10 cellular contexts compared by ENCODE assay signal in genomic region chr3:107810195-107811071, GRCh38.
DNase-seq lines count a peak whose midpoint lies in the region; ATAC-seq lines count a peak whose summit lies in the region.
"Had no signal": no experiment of that assay in that cellular context is flagged by ENCODE, and none has a peak within 500 bp of the region (broad histone marks: within the 10 kb centered on the region; RNA-seq: fewer than 3 reads in every experiment).

No MANE protein-coding gene starts in this region.

- no peak overlapping the region for H3K9ac ChIP-seq in endocrine pancreas (ENCODE audit: control insufficient read depth, insufficient read depth, low read length)

- peaks cover 4% of the 10 kb centered on the region for H3K4me1 ChIP-seq in endocrine pancreas (ENCODE audit: control insufficient read depth, insufficient read depth, low read length)

- no peak overlapping the region for H3K27ac Mint-ChIP-seq in activated T-helper 2 cell treated with anti-CD3 and anti-CD28 coated beads, Interferon-gamma antibody, Interleukin-2, Interleukin-4, amounts not matched to agents 10 μg/mL and 5 μg/mL and 100 μg/mL, durations not matched to agents 14 hours and 24 hours and 36 hours

- H3K4me3 ChIP-seq in endocrine pancreas (ENCODE audit: control insufficient read depth, insufficient read depth, low read length) = peak overlapping the region; percentile 2

- H3K9me3 ChIP-seq in endocrine pancreas (ENCODE audit: control insufficient read depth, low read length) = no peaks in the 10 kb centered on the region

- in situ Hi-C loops in ACHN (cut with HindIII; ENCODE audit: low pct_ligation_motif_present, low pct_unique_long_range_greater_than_20kb, low sequenced_read_pairs) = no loop called here
- in situ Hi-C loops in KBM-7 (cut with MboI; ENCODE audit: low pct_unique_long_range_greater_than_20kb, low sequenced_read_pairs) = no loop called here

- H3K36me3 ChIP-seq in endocrine pancreas (ENCODE audit: control insufficient read depth, insufficient read depth, low read length) = no peaks in the 10 kb centered on the region

- H3K27me3 ChIP-seq in endocrine pancreas (ENCODE audit: control insufficient read depth, insufficient read depth, low read length) = no peaks in the 10 kb centered on the region

- DNase-seq in ACHN (peak; percentile 45), KBM-7 (peak; percentile 70), cerebellar cortex (ENCODE audit: low spot score) (no peak), NCI-H510A treated with DMSO at 0.1 percent for 48 hours (lab: John Stamatoyannopoulos, UW) (no peak)
- DNase-seq in activated T-helper 2 cell treated with anti-CD3 and anti-CD28 coated beads, Interferon-gamma antibody, Interleukin-2, Interleukin-4, amounts not matched to agents 10 μg/mL and 5 μg/mL and 100 μg/mL, durations not matched to agents 14 hours and 24 hours and 36 hours (ENCODE audit: low spot score) = no peak
- DNase-seq: mesendoderm, NCI-H1436 had no signal

- H3K27me3 Mint-ChIP-seq in activated T-helper 2 cell treated with anti-CD3 and anti-CD28 coated beads, Interferon-gamma antibody, Interleukin-2, Interleukin-4, amounts not matched to agents 10 μg/mL and 5 μg/mL and 100 μg/mL, durations not matched to agents 14 hours and 24 hours and 36 hours (ENCODE audit: low read depth) = no peaks in the 10 kb centered on the region

- peak; percentile 64 for ATAC-seq in GM21423 (IDR thresholded peaks at IDR 0.05; ENCODE audit: unreplicated experiment)
- ATAC-seq in GM21390 (IDR thresholded peaks at IDR 0.05; ENCODE audit: unreplicated experiment) = no peak

- peaks cover 9% of the 10 kb centered on the region for H3K4me1 Mint-ChIP-seq in activated T-helper 2 cell treated with anti-CD3 and anti-CD28 coated beads, Interferon-gamma antibody, Interleukin-2, Interleukin-4, amounts not matched to agents 10 μg/mL and 5 μg/mL and 100 μg/mL, durations not matched to agents 14 hours and 24 hours and 36 hours (ENCODE audit: low read depth)

- H3K9me3 Mint-ChIP-seq in activated T-helper 2 cell treated with anti-CD3 and anti-CD28 coated beads, Interferon-gamma antibody, Interleukin-2, Interleukin-4, amounts not matched to agents 10 μg/mL and 5 μg/mL and 100 μg/mL, durations not matched to agents 14 hours and 24 hours and 36 hours = no peaks in the 10 kb centered on the region

- no peak overlapping the region for H3K4me3 Mint-ChIP-seq in activated T-helper 2 cell treated with anti-CD3 and anti-CD28 coated beads, Interferon-gamma antibody, Interleukin-2, Interleukin-4, amounts not matched to agents 10 μg/mL and 5 μg/mL and 100 μg/mL, durations not matched to agents 14 hours and 24 hours and 36 hours (ENCODE audit: low read depth)

- H3K36me3 Mint-ChIP-seq in activated T-helper 2 cell treated with anti-CD3 and anti-CD28 coated beads, Interferon-gamma antibody, Interleukin-2, Interleukin-4, amounts not matched to agents 10 μg/mL and 5 μg/mL and 100 μg/mL, durations not matched to agents 14 hours and 24 hours and 36 hours (ENCODE audit: low read depth) = peaks cover 21% of the 10 kb centered on the region

- intact Hi-C loops in activated T-helper 2 cell treated with anti-CD3 and anti-CD28 coated beads, Interferon-gamma antibody, Interleukin-2, Interleukin-4, amounts not matched to agents 10 μg/mL and 5 μg/mL and 100 μg/mL, durations not matched to agents 14 hours and 24 hours and 36 hours (cut with micrococcal nuclease) = no loop called here

Comparison
In these comparisons a context has a peak if more than half of its experiments do, and no peak if none do; other contexts are left out.
1. DNase-seq: peak in ACHN (single experiment) and KBM-7 (single experiment); none in cerebellar cortex (single experiment), NCI-H510A treated with DMSO at 0.1 percent for 48 hours (single experiment) and activated T-helper 2 cell treated with anti-CD3 and anti-CD28 coated beads, Interferon-gamma antibody, Interleukin-2, Interleukin-4, amounts not matched to agents 10 μg/mL and 5 μg/mL and 100 μg/mL, durations not matched to agents 14 hours and 24 hours and 36 hours (single experiment).